Comparison of ENCODE assay signal across 9 cellular contexts in the genomic region with DNA sequence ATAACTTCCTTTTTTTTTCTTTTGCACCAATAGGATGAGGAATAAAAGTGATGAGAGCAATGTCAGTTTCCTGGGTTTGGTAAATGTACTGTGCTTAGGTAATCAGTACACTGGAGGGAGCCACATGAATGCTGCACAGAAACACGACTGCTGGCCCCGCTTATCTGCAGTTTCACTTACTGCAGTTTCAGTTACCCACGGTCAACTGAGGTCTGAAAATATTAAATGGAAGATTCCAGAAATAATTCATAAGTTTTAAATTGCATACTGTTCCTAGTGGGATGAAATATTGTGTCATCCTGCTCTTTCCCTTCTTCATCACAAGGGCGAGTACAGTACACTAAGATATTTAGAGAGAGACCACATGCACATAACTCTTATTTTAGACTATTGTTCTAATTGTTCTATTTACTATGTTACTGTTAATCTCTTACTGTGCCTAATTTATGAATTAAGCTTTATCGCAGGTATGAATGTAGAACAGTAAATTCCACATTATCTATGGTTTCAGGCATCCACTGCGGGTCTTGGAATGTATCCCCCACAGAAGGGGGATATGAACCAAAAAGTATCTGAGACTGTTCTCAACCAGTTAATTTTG. TPM values are rescaled to one million over a fixed set of nuclear protein-coding genes. Genes with fewer than 3 reads are reported as not detected.
DNase-seq lines count a peak whose midpoint lies in the region; ATAC-seq, FAIRE-seq and TF ChIP-seq lines count a peak whose summit lies in the region.
"Had no signal": no experiment of that assay in that cellular context is flagged by ENCODE, and none has a peak within 500 bp of the region (broad histone marks: within the 10 kb centered on the region; RNA-seq: fewer than 3 reads in every experiment).

No MANE protein-coding gene starts in this region.

- WGBS in body of pancreas, 2 donors, result 11 to 17% methylated on average over 6 of the region's 6 CpGs

- TF ChIP-seq CTCF in body of pancreas (IDR thresholded peaks at IDR 0.05) (peak in 6 of 7 experiments; percentile 20 to 57 (median 48)), uterus (IDR thresholded peaks at IDR 0.05) (peak in 3 of 4 experiments; percentile 21 to 49 (median 31))

- ATAC-seq in body of pancreas (peak; percentile 64), HG02759 (IDR thresholded peaks at IDR 0.05; ENCODE audit: unreplicated experiment) (no peak)

- H3K27ac ChIP-seq in body of pancreas, result peak overlapping the region; percentile 77 to 87 (median 84)
- peak overlapping the region; percentile 64 to 74 for H3K27ac ChIP-seq in uterus

- peaks cover 30% of the 10 kb centered on the region for H3K4me1 ChIP-seq in body of pancreas
- peaks cover 0 to 5% of the 10 kb centered on the region in 2 donors for H3K4me1 ChIP-seq in uterus

- FAIRE-seq in H54 (lab: Jason Lieb, UNC), result no peak

- TF ChIP-seq POLR2A in body of pancreas (IDR thresholded peaks at IDR 0.05) (peak in 1 of 3 donors; percentile 16), uterus (IDR thresholded peaks at IDR 0.05) (no peak), H54 (IDR thresholded peaks at IDR 0.05; ENCODE audit: low read depth, low read length) (no peak)

- intact Hi-C loops in body of pancreas (cut with DNase I) (no loop called here), uterus (cut with DNase I; ENCODE audit: low total_unique reads) (no loop called here)

- H3K9me3 ChIP-seq in body of pancreas, result no peaks in the 10 kb centered on the region
- H3K9me3 ChIP-seq in uterus, result no peaks in the 10 kb centered on the region

- H3K27me3 ChIP-seq in body of pancreas (no peaks in the 10 kb centered on the region), uterus (no peaks in the 10 kb centered on the region)

- H3K36me3 ChIP-seq in body of pancreas (replicated peaks in 1 of 2; ENCODE audit: insufficient read depth in 1 of 2, low read depth in 2 of 2) (peaks cover 0 to 3% of the 10 kb centered on the region in 2 donors), uterus (no peaks in the 10 kb centered on the region)

- DNase-seq in GM03348 (ENCODE audit: low spot score) (peak; percentile 40), NCI-H460 (ENCODE audit: extremely low read depth, low read depth) (peak; percentile 44), body of pancreas (peak; percentile 54 to 76 (median 71)), medulla oblongata (ENCODE audit: extremely low spot score) (peak; percentile 80), uterus (no peak), HuH-7.5 (ENCODE audit: low spot score) (no peak), H54 (ENCODE audit: insufficient read length, low spot score) (no peak)

- H3K4me3 ChIP-seq in body of pancreas (no peak overlapping the region), uterus (peak overlapping the region; percentile 20 to 28)

RNA-seq across cellular contexts. Expression of a gene that starts 6.4 kb away (rescaled TPM):
- total RNA-seq in NCI-H460 (2014; rRNA removed; shearing (Covaris generic)), result 383 and 441 TPM in 2 replicates
- polyA plus RNA-seq in NCI-H460 (2014; cell fraction: nucleus; rRNA removed), result 1,330 and 1,442 TPM in 2 replicates
- total RNA-seq in body of pancreas, result 100 to 1,000 TPM; 123 to 213 TPM
- total RNA-seq in uterus, result 100 to 1,000 TPM in 3 of 4 donors, 10 to 100 TPM in 1; 88.2 to 396 (median 244) TPM

RNA-seq across cellular contexts. Expression of a gene that starts 23.4 kb away (rescaled TPM):
- 36.1 and 38.4 TPM in 2 replicates for total RNA-seq in NCI-H460 (2014; rRNA removed; shearing (Covaris generic))
- polyA plus RNA-seq in NCI-H460 (2014; cell fraction: nucleus; rRNA removed), result 27.1 and 27.8 TPM in 2 replicates
- total RNA-seq in body of pancreas (10 to 100 TPM; 12.5 to 17.5 TPM), uterus (10 to 100 TPM in 3 of 4 donors, 1 to 10 TPM in 1; 9.2 to 40.6 (median 21.5) TPM)

RNA-seq across cellular contexts. Expression of a gene that starts 37.8 kb away (rescaled TPM):
- 0.22 TPM in 1 of 2 replicates, not detected in the other for total RNA-seq in NCI-H460 (2014; rRNA removed; shearing (Covaris generic))
- not detected in 2 replicates for polyA plus RNA-seq in NCI-H460 (2014; cell fraction: nucleus; rRNA removed)
- total RNA-seq in body of pancreas (10 to 100 TPM in 1 of 2 donors, 1 to 10 TPM in 1; 8.3 to 50.1 TPM), uterus (10 to 100 TPM in 3 of 4 donors, 1 to 10 TPM in 1; 2.9 to 80.8 (median 39.6) TPM)
- total RNA-seq: T-helper 1 cell treated with Interleukin-12 subunit alpha and Interleukin-12 subunit beta and Interleukin-4 antibody, amounts not matched to agents 30 ng/mL and 1 ng/mL, for 36 hours had no signal

Comparison
In these comparisons a context has a peak if more than half of its experiments do, and no peak if none do; other contexts are left out.
1. DNase-seq: peak in GM03348 (single experiment), NCI-H460 (single experiment), body of pancreas (4 of 4) and medulla oblongata (single experiment); none in uterus (0 of 2), HuH-7.5 (single experiment) and H54 (single experiment).
2. H3K4me3 ChIP-seq: peak in uterus (2 of 2); none in body of pancreas (0 of 2).